Comparison of ENCODE assay signal across 20 cellular contexts in genomic region chr3:42010530-42010929, GRCh38. TPM values are rescaled to one million over a fixed set of nuclear protein-coding genes. Genes with fewer than 3 reads are reported as not detected.
DNase-seq lines count a peak whose midpoint lies in the region; ATAC-seq, FAIRE-seq and TF ChIP-seq lines count a peak whose summit lies in the region.
"Had no signal": no experiment of that assay in that cellular context is flagged by ENCODE, and none has a peak within 500 bp of the region (broad histone marks: within the 10 kb centered on the region; RNA-seq: fewer than 3 reads in every experiment).

No MANE protein-coding gene starts in this region.

- H3K9me3 Mint-ChIP-seq in activated T-cell treated with anti-CD3 and anti-CD28 coated beads, Interleukin-2, amount 50 U/mL, for 72 hours = no peaks in the 10 kb centered on the region
- H3K9me3 Mint-ChIP-seq: natural killer cell; stimulated activated naive CD8-positive, alpha-beta T cell treated with anti-CD3 and anti-CD28 coated beads, Interleukin-15, Interleukin-2, amounts not matched to agents 100 ng/mL and 50 ng/mL, for 24 hours had no signal

- no peak overlapping the region for H3K4me3 Mint-ChIP-seq in activated T-cell treated with anti-CD3 and anti-CD28 coated beads, Interleukin-2, amount 50 U/mL, for 72 hours
- H3K4me3 Mint-ChIP-seq: natural killer cell; stimulated activated naive CD8-positive, alpha-beta T cell treated with anti-CD3 and anti-CD28 coated beads, Interleukin-15, Interleukin-2, amounts not matched to agents 100 ng/mL and 50 ng/mL, for 24 hours had no signal

- no peaks in the 10 kb centered on the region for H3K27me3 Mint-ChIP-seq in activated T-cell treated with anti-CD3 and anti-CD28 coated beads, Interleukin-2, amount 50 U/mL, for 72 hours (ENCODE audit: low read depth)
- H3K27me3 Mint-ChIP-seq: stimulated activated naive CD8-positive, alpha-beta T cell treated with anti-CD3 and anti-CD28 coated beads, Interleukin-15, Interleukin-2, amounts not matched to agents 100 ng/mL and 50 ng/mL, for 24 hours had no signal

- H3K27me3 ChIP-seq in BE2C (no peaks in the 10 kb centered on the region), SJCRH30 (no peaks in the 10 kb centered on the region)
- H3K27me3 ChIP-seq: uterus had no signal

- peak; percentile 23 for DNase-seq in BE2C
- peak; percentile 45 for DNase-seq in LHCN-M2 (ENCODE audit: low read depth)
- DNase-seq in SJCRH30 = peak; percentile 47 to 68
- peak; percentile 62 to 71 (median 67) for DNase-seq in mucosa of descending colon
- DNase-seq in NCI-H2029 (lab: John Stamatoyannopoulos, UW) = no peak
- no peak for DNase-seq in erythroblast (lab: John Stamatoyannopoulos, UW)
- no peak for DNase-seq in activated T-cell treated with anti-CD3 and anti-CD28 coated beads, Interleukin-2, amount 50 U/mL, for 72 hours
- no peak for DNase-seq in D721Med (ENCODE audit: insufficient read length, low spot score)
- DNase-seq: activated effector memory CD4-positive, alpha-beta T cell treated with anti-CD3 and anti-CD28 coated beads, Interleukin-2, amount 50 U/mL, for 16 hours; amygdala; COR-L47; natural killer cell; NCI-H1417 treated with DMSO at 0.1 percent for 48 hours; NCI-H774; T-helper 2 cell; uterus had no signal

- H3K27ac Mint-ChIP-seq in activated T-cell treated with anti-CD3 and anti-CD28 coated beads, Interleukin-2, amount 50 U/mL, for 72 hours = no peak overlapping the region
- H3K27ac Mint-ChIP-seq: stimulated activated naive CD8-positive, alpha-beta T cell treated with anti-CD3 and anti-CD28 coated beads, Interleukin-15, Interleukin-2, amounts not matched to agents 100 ng/mL and 50 ng/mL, for 24 hours had no signal

- H3K4me3 ChIP-seq in BE2C (ENCODE audit: low read depth, low read length) (no peak overlapping the region), SJCRH30 (no peak overlapping the region), mucosa of descending colon (no peak overlapping the region)
- H3K4me3 ChIP-seq: lung, uterus had no signal

- peak; percentile 2 for ATAC-seq in mucosa of descending colon
- ATAC-seq in activated T-cell treated with anti-CD3 and anti-CD28 coated beads, Interleukin-2, amount 50 U/mL, for 72 hours (replicated peaks in 1 of 2) = no peak
- ATAC-seq: natural killer cell had no signal

- no peaks in the 10 kb centered on the region for H3K9me3 ChIP-seq in BE2C
- no peaks in the 10 kb centered on the region for H3K9me3 ChIP-seq in SJCRH30 (replicated peaks)
- H3K9me3 ChIP-seq in mucosa of descending colon = no peaks in the 10 kb centered on the region
- H3K9me3 ChIP-seq: uterus had no signal

- H3K36me3 Mint-ChIP-seq in activated T-cell treated with anti-CD3 and anti-CD28 coated beads, Interleukin-2, amount 50 U/mL, for 72 hours (ENCODE audit: insufficient read depth in 2 of 2) = peaks cover 0 to 4% of the 10 kb centered on the region in 2 donors
- H3K36me3 Mint-ChIP-seq: natural killer cell had no signal

- intact Hi-C loops in mucosa of descending colon (cut with DNase I, micrococcal nuclease) = loop anchor here (10.0 kb wide), 1 partner anchor 74 kb away; no protein-coding TSS in a partner anchor

- no peak overlapping the region for H3K27ac ChIP-seq in SJCRH30
- H3K27ac ChIP-seq: uterus had no signal

- H3K36me3 ChIP-seq in BE2C (no peaks in the 10 kb centered on the region), SJCRH30 (no peaks in the 10 kb centered on the region), mucosa of descending colon (ENCODE audit: low read depth) (no peaks in the 10 kb centered on the region)
- H3K36me3 ChIP-seq: uterus had no signal

- H3K4me1 ChIP-seq in BE2C (no peaks in the 10 kb centered on the region), SJCRH30 (no peaks in the 10 kb centered on the region; the same call in 1 of the 2 replicates), mucosa of descending colon (ENCODE audit: low read depth) (peaks cover 8% of the 10 kb centered on the region)
- H3K4me1 ChIP-seq: uterus had no signal

- TF ChIP-seq CTCF in BE2C (IDR thresholded peaks at IDR 0.05; ENCODE audit: low read depth, low read length) (no peak), mucosa of descending colon (IDR thresholded peaks at IDR 0.05) (no peak), D721Med (IDR thresholded peaks at IDR 0.05; ENCODE audit: insufficient read depth, missing control alignments) (no peak)

- TF ChIP-seq POLR2A in erythroblast (IDR thresholded peaks at IDR 0.05; ENCODE audit: low read length) = no peak

- no peak for FAIRE-seq in D721Med (lab: Jason Lieb, UNC)
- FAIRE-seq: frontal cortex, H54 had no signal

- H3K4me1 Mint-ChIP-seq in activated T-cell treated with anti-CD3 and anti-CD28 coated beads, Interleukin-2, amount 50 U/mL, for 72 hours (ENCODE audit: low read depth) = peaks cover 26% of the 10 kb centered on the region

RNA-seq across cellular contexts. Expression of gene ULK4, which starts 48.6 kb away (rescaled TPM):
- 0.54 TPM for polyA plus RNA-seq in BE2C (2012; ENCODE audit: insufficient read depth, insufficient read length, low read depth)
- total RNA-seq in LHCN-M2 (2014; rRNA removed) (7.0 and 8.7 TPM in 2 replicates), mucosa of descending colon (10 to 100 TPM in 1 of 3 donors, 1 to 10 TPM in 2; 7.2 to 10.1 (median 9.5) TPM)
- 3.5 TPM for polyA plus RNA-seq in LHCN-M2 (2012)
- 6.3 and 6.4 TPM in 2 replicates for total RNA-seq in SJCRH30 (2014; rRNA removed; shearing (Covaris generic))
- total RNA-seq in activated T-cell treated with anti-CD3 and anti-CD28 coated beads, Interleukin-2, amount 50 U/mL, for 72 hours = 10 to 100 TPM in 1 of 2 donors, 1 to 10 TPM in 1; 8.0 to 11.1 TPM

Comparison
In these comparisons a context has a peak if more than half of its experiments do, and no peak if none do; other contexts are left out.
1. DNase-seq: peak in BE2C (single experiment), LHCN-M2 (single experiment), SJCRH30 (2 of 2) and mucosa of descending colon (3 of 3); none in NCI-H2029 (single experiment), erythroblast (0 of 2), activated T-cell treated with anti-CD3 and anti-CD28 coated beads, Interleukin-2, amount 50 U/mL, for 72 hours (0 of 2) and D721Med (single experiment).